In genomic region chr2:39779926-39780325, GRCh38 we compare ENCODE assay signal across 11 cellular contexts. TPM values are rescaled to one million over a fixed set of nuclear protein-coding genes. Genes with fewer than 3 reads are reported as not detected.
DNase-seq lines count a peak whose midpoint lies in the region; ATAC-seq, FAIRE-seq and TF ChIP-seq lines count a peak whose summit lies in the region.
"Had no signal": no experiment of that assay in that cellular context is flagged by ENCODE, and none has a peak within 500 bp of the region (broad histone marks: within the 10 kb centered on the region; RNA-seq: fewer than 3 reads in every experiment).

No MANE protein-coding gene starts in this region.

- WGBS in mesenchymal stem cell: 97% methylated on average over 6 of the region's 6 CpGs

- FAIRE-seq in HTR-8/SVneo (lab: Jason Lieb, UNC): no peak

- H2AK5ac ChIP-seq in mesenchymal stem cell (ENCODE audit: low read length, severe bottlenecking): no peak overlapping the region

- H3K9me3 ChIP-seq in mesenchymal stem cell (ENCODE audit: control insufficient read depth, low read length): no peaks in the 10 kb centered on the region
- H3K9me3 ChIP-seq in tibial artery: no peaks in the 10 kb centered on the region
- H3K9me3 ChIP-seq: prostate gland had no signal

- no peak overlapping the region for H2BK12ac ChIP-seq in mesenchymal stem cell (ENCODE audit: low read length in 2 of 2)

- no peak overlapping the region for H4K91ac ChIP-seq in mesenchymal stem cell (ENCODE audit: low read length)

- peak overlapping the region in 1 of 2 experiments; percentile 90 for H3K4me3 ChIP-seq in mesenchymal stem cell (ENCODE audit: insufficient read depth in 1 of 2, low read depth in 1 of 2, low read length in 2 of 2)
- peak overlapping the region; percentile 82 to 96 for H3K4me3 ChIP-seq in tibial artery

- no peak overlapping the region for H2BK120ac ChIP-seq in mesenchymal stem cell (ENCODE audit: low read depth, low read length)

- no peak overlapping the region for H3K18ac ChIP-seq in mesenchymal stem cell (ENCODE audit: low read depth in 1 of 2, low read length in 2 of 2)

- no peak overlapping the region for H3K14ac ChIP-seq in mesenchymal stem cell (ENCODE audit: low read length in 2 of 2)

- peaks cover 4% of the 10 kb centered on the region for H3K27me3 Mint-ChIP-seq in activated T-cell treated with anti-CD3 and anti-CD28 coated beads, Interleukin-2, amount 50 U/mL, for 4 hours (ENCODE audit: low read depth)
- no peaks in the 10 kb centered on the region for H3K27me3 Mint-ChIP-seq in activated T-helper 2 cell treated with anti-CD3 and anti-CD28 coated beads, Interferon-gamma antibody, Interleukin-2, Interleukin-4, amounts not matched to agents 10 μg/mL and 5 μg/mL and 100 μg/mL, durations not matched to agents 14 hours and 24 hours and 36 hours (ENCODE audit: low read depth)

- no peak overlapping the region for H3K4ac ChIP-seq in mesenchymal stem cell (ENCODE audit: low read depth in 1 of 2, low read length in 2 of 2)

- peak overlapping the region; percentile 98 for H3K9ac ChIP-seq in mesenchymal stem cell (ENCODE audit: low read length)

- no peak overlapping the region for H3K23ac ChIP-seq in mesenchymal stem cell (ENCODE audit: low read length in 2 of 2)

- TF ChIP-seq CTCF in tibial artery (IDR thresholded peaks at IDR 0.05): no peak

- peaks cover 1% of the 10 kb centered on the region for H3K79me1 ChIP-seq in mesenchymal stem cell (replicated peaks; ENCODE audit: low read length, poor library complexity, severe bottlenecking)

- intact Hi-C loops in activated T-helper 2 cell treated with anti-CD3 and anti-CD28 coated beads, Interferon-gamma antibody, Interleukin-2, Interleukin-4, amounts not matched to agents 10 μg/mL and 5 μg/mL and 100 μg/mL, durations not matched to agents 14 hours and 24 hours and 36 hours (cut with micrococcal nuclease): loop anchor here (5.0 kb wide), 1 partner anchor 343 kb away; the partner anchor contains the start of gene MAP4K3
- intact Hi-C loops in tibial artery (cut with DNase I; ENCODE audit: low total_unique reads): loop anchor here (10.0 kb wide), 1 partner anchor 655 kb away; the partner anchor contains the start of gene SOS1

- peaks cover 5% of the 10 kb centered on the region for H3K36me3 Mint-ChIP-seq in activated T-cell treated with anti-CD3 and anti-CD28 coated beads, Interleukin-2, amount 50 U/mL, for 4 hours (ENCODE audit: insufficient read depth)
- peaks cover 33% of the 10 kb centered on the region for H3K36me3 Mint-ChIP-seq in activated T-helper 2 cell treated with anti-CD3 and anti-CD28 coated beads, Interferon-gamma antibody, Interleukin-2, Interleukin-4, amounts not matched to agents 10 μg/mL and 5 μg/mL and 100 μg/mL, durations not matched to agents 14 hours and 24 hours and 36 hours (ENCODE audit: low read depth)

- peak overlapping the region; percentile 77 for H3K27ac Mint-ChIP-seq in activated T-helper 2 cell treated with anti-CD3 and anti-CD28 coated beads, Interferon-gamma antibody, Interleukin-2, Interleukin-4, amounts not matched to agents 10 μg/mL and 5 μg/mL and 100 μg/mL, durations not matched to agents 14 hours and 24 hours and 36 hours

- H3K9me3 Mint-ChIP-seq in activated T-cell treated with anti-CD3 and anti-CD28 coated beads, Interleukin-2, amount 50 U/mL, for 4 hours: no peaks in the 10 kb centered on the region
- no peaks in the 10 kb centered on the region for H3K9me3 Mint-ChIP-seq in activated T-helper 2 cell treated with anti-CD3 and anti-CD28 coated beads, Interferon-gamma antibody, Interleukin-2, Interleukin-4, amounts not matched to agents 10 μg/mL and 5 μg/mL and 100 μg/mL, durations not matched to agents 14 hours and 24 hours and 36 hours

- H3K4me1 Mint-ChIP-seq in activated T-cell treated with anti-CD3 and anti-CD28 coated beads, Interleukin-2, amount 50 U/mL, for 4 hours (ENCODE audit: low read depth): peaks cover 55% of the 10 kb centered on the region
- H3K4me1 Mint-ChIP-seq in activated T-helper 2 cell treated with anti-CD3 and anti-CD28 coated beads, Interferon-gamma antibody, Interleukin-2, Interleukin-4, amounts not matched to agents 10 μg/mL and 5 μg/mL and 100 μg/mL, durations not matched to agents 14 hours and 24 hours and 36 hours (ENCODE audit: low read depth): peaks cover 45% of the 10 kb centered on the region

- ATAC-seq in activated T-cell treated with anti-CD3 and anti-CD28 coated beads, Interleukin-2, amount 50 U/mL, for 4 hours: no peak
- no peak for ATAC-seq in HG02678 (IDR thresholded peaks at IDR 0.05; ENCODE audit: unreplicated experiment)

- H3K36me3 ChIP-seq in mesenchymal stem cell (ENCODE audit: control insufficient read depth in 1 of 2, insufficient read depth in 2 of 2, low read depth in 1 of 2, low read length in 2 of 2) (peaks cover 0 to 3% of the 10 kb centered on the region in 2 experiments), tibial artery (no peaks in the 10 kb centered on the region)
- H3K36me3 ChIP-seq: prostate gland had no signal

- no peaks in the 10 kb centered on the region for H3K27me3 ChIP-seq in mesenchymal stem cell (ENCODE audit: control insufficient read depth in 1 of 2, insufficient read depth in 1 of 2, low read length in 2 of 2)
- no peaks in the 10 kb centered on the region for H3K27me3 ChIP-seq in tibial artery

- H3K27ac ChIP-seq in mesenchymal stem cell (ENCODE audit: low read length, poor library complexity, severe bottlenecking): no peak overlapping the region
- peak overlapping the region; percentile 88 to 95 for H3K27ac ChIP-seq in tibial artery

- no peak for DNase-seq in activated T-cell treated with anti-CD3 and anti-CD28 coated beads, Interleukin-2, amount 50 U/mL, for 4 hours
- DNase-seq in activated T-cell treated with anti-CD3 and anti-CD28 coated beads, Interleukin-2, amount 50 U/mL, for 1 hour: no peak
- no peak for DNase-seq in activated T-helper 2 cell treated with anti-CD3 and anti-CD28 coated beads, Interferon-gamma antibody, Interleukin-2, Interleukin-4, amounts not matched to agents 10 μg/mL and 5 μg/mL and 100 μg/mL, durations not matched to agents 14 hours and 24 hours and 36 hours (ENCODE audit: low spot score)
- DNase-seq in mesenchymal stem cell: no peak
- DNase-seq in tibial artery: no peak
- DNase-seq in T-helper 9 cell: no peak
- no peak for DNase-seq in HTR-8/SVneo (ENCODE audit: insufficient read length, low spot score)
- DNase-seq: activated gamma-delta T cell, NCI-H524 had no signal

- H3K4me2 ChIP-seq in mesenchymal stem cell (ENCODE audit: low read length, poor library complexity, severe bottlenecking): no peak overlapping the region

- no peak overlapping the region for H2BK15ac ChIP-seq in mesenchymal stem cell (ENCODE audit: low read depth, poor library complexity, severe bottlenecking)

- H3K4me1 ChIP-seq in mesenchymal stem cell (ENCODE audit: control insufficient read depth, insufficient read depth, low read depth, low read length) (peaks cover 4% of the 10 kb centered on the region), tibial artery (peaks cover 0 to 42% (median 13%) of the 10 kb centered on the region in 4 donors)
- H3K4me1 ChIP-seq: prostate gland had no signal

- peak overlapping the region; percentile 93 for H3K4me3 Mint-ChIP-seq in activated T-cell treated with anti-CD3 and anti-CD28 coated beads, Interleukin-2, amount 50 U/mL, for 4 hours
- peak overlapping the region; percentile 88 for H3K4me3 Mint-ChIP-seq in activated T-helper 2 cell treated with anti-CD3 and anti-CD28 coated beads, Interferon-gamma antibody, Interleukin-2, Interleukin-4, amounts not matched to agents 10 μg/mL and 5 μg/mL and 100 μg/mL, durations not matched to agents 14 hours and 24 hours and 36 hours (ENCODE audit: low read depth)

- H2AFZ ChIP-seq in mesenchymal stem cell (ENCODE audit: low read depth, low read length): no peak overlapping the region

- no peak overlapping the region for H4K8ac ChIP-seq in mesenchymal stem cell (ENCODE audit: low read length)

- no peak overlapping the region for H2BK5ac ChIP-seq in mesenchymal stem cell (ENCODE audit: low read depth, low read length, poor library complexity, severe bottlenecking)

RNA-seq across cellular contexts. Expression of gene THUMPD2, which starts 0.9 kb away (rescaled TPM):
- 10 to 100 TPM; 12.2 to 14.5 (median 14.0) TPM for total RNA-seq in activated T-cell treated with anti-CD3 and anti-CD28 coated beads, Interleukin-2, amount 50 U/mL, for 4 hours
- total RNA-seq in activated T-helper 2 cell treated with anti-CD3 and anti-CD28 coated beads, Interferon-gamma antibody, Interleukin-2, Interleukin-4, amounts not matched to agents 10 μg/mL and 5 μg/mL and 100 μg/mL, durations not matched to agents 14 hours and 24 hours and 36 hours: 19.0 and 19.4 TPM in 2 replicates
- polyA plus RNA-seq in mesenchymal stem cell (2013, experiment 1 of 2): 6.5 TPM
- polyA plus RNA-seq in mesenchymal stem cell (2013, experiment 2 of 2): 6.9 TPM
